In the genomic region with DNA sequence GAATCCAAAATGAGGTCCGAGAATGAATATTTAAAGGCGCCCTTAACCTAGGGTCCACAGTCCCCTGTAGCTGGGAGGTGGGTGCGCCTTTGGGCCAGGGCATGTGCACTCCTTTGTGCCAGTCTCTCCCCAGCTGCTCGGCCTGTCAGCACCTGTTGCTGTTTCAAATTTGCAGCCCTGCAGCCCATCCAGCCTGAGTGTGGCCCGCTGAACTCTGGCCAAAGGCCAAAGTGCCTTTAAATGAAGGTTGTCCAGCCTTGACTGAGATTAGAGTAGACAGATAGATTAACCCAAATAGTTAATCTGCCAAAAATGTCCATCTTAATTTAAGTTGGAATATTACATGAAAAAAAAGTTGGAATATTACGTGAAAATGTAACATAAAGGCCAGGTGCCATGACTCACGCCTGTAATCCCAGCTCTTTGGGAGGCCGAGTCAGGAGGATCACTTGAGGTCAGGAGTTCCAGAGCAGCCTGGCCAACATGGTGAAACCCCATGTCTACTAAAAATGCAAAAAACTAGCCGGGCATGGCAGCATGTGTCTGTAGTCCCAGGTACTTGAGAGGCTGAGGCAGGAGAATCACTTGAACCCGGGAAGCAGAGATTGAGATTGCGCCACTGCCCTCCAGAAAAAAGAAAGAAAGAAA, we compare ENCODE assay signal across 16 cellular contexts.
"Had no signal": no experiment of that assay in that cellular context is flagged by ENCODE, and none has a peak within 500 bp of the region (broad histone marks: within the 10 kb centered on the region; RNA-seq: fewer than 3 reads in every experiment).

No MANE protein-coding gene starts in this region.

- DNase-seq: activated CD4-positive, alpha-beta T cell treated with anti-CD3 and anti-CD28 coated beads for 1 hour; activated CD4-positive, alpha-beta T cell treated with anti-CD3 and anti-CD28 coated beads, Interleukin-2, amount 50 U/mL, for 4 hours; foreskin keratinocyte; hippocampal formation; left lung; mucosa of descending colon; naive B cell; ovary; stimulated activated CD4-positive, alpha-beta T cell treated with anti-CD3 and anti-CD28 coated beads, Interleukin-4, amount 100 ng/mL, for 4 hours; stimulated activated naive B cell treated with anti-CD40 and anti-IgM and Interleukin-4, amounts not matched to agents 10 μg/mL and 1 μg/mL and 100 μg/mL, for 72 hours; T-helper 2 cell; upper lobe of left lung; WERI-Rb-1 had no signal

- H3K27me3 ChIP-seq: foreskin keratinocyte, neural progenitor cell, ovary, upper lobe of left lung had no signal

- H3K9ac ChIP-seq: neural progenitor cell had no signal

- H3K27ac ChIP-seq: foreskin keratinocyte, left lung, neural progenitor cell, ovary, thoracic aorta, upper lobe of left lung, WERI-Rb-1 had no signal

- ATAC-seq: foreskin keratinocyte; left lung; mucosa of descending colon; sciatic nerve; stimulated activated naive B cell treated with anti-CD40 and anti-IgM and Interleukin-4, amounts not matched to agents 10 μg/mL and 1 μg/mL and 100 μg/mL, for 72 hours had no signal

- H3K9me3 ChIP-seq: left lung, mucosa of descending colon, ovary, thoracic aorta, upper lobe of left lung had no signal

- H2AFZ ChIP-seq: neural progenitor cell had no signal

- H3K4me2 ChIP-seq: neural progenitor cell had no signal

- H3K36me3 ChIP-seq: left lung, neural progenitor cell, ovary, thoracic aorta, upper lobe of left lung, WERI-Rb-1 had no signal

- H3K4me3 ChIP-seq: left lung, mucosa of descending colon, neural progenitor cell, ovary, thoracic aorta, upper lobe of left lung had no signal

- H3K4me1 ChIP-seq: foreskin keratinocyte had no signal
